ENCODE assay signal across 25 cellular contexts in genomic region chr3:29005862-29006261, GRCh38.
"Had no signal": no experiment of that assay in that cellular context is flagged by ENCODE, and none has a peak within 500 bp of the region (broad histone marks: within the 10 kb centered on the region; RNA-seq: fewer than 3 reads in every experiment).

No MANE protein-coding gene starts in this region.

- H3K79me2 ChIP-seq: parathyroid adenoma had no signal

- DNase-seq: natural killer cell; occipital lobe; ovary; posterior cingulate gyrus; psoas muscle; right cardiac atrium; right lobe of liver; sigmoid colon; small intestine; stimulated activated CD4-positive, alpha-beta T cell treated with anti-CD3 and anti-CD28 coated beads, Interleukin-15, amount 100 ng/mL, for 24 hours; stimulated activated CD4-positive, alpha-beta T cell treated with anti-CD3 and anti-CD28 coated beads, Interleukin-2, amount 100 ng/mL, for 24 hours; stimulated activated CD4-positive, alpha-beta T cell treated with anti-CD3 and anti-CD28 coated beads, Interleukin-2, amount 100 ng/mL, for 48 hours; stimulated activated CD4-positive, alpha-beta T cell treated with anti-CD3 and anti-CD28 coated beads, Interleukin-4, amount 100 ng/mL, for 24 hours; stimulated activated naive B cell treated with anti-CD40 and anti-IgM and Interleukin-4, amounts not matched to agents 10 μg/mL and 1 μg/mL and 100 μg/mL, for 72 hours; stimulated activated naive CD4-positive, alpha-beta T cell treated with Interleukin-2 at 50 U/mL for 16 hours; stomach; thyroid gland; trophoblast cell; upper lobe of left lung had no signal

- H3K4me2 ChIP-seq: neural progenitor cell had no signal

- H3K9ac ChIP-seq: neural progenitor cell, parathyroid adenoma had no signal

- H3K27me3 ChIP-seq: neural progenitor cell, ovary, right lobe of liver, sigmoid colon, stomach, thyroid gland, tibial nerve, upper lobe of left lung, vagina had no signal

- H3K36me3 ChIP-seq: neural progenitor cell, ovary, right lobe of liver, sigmoid colon, stomach, thoracic aorta, thyroid gland, tibial nerve, upper lobe of left lung, vagina had no signal

- H3K9me3 ChIP-seq: ovary, psoas muscle, right lobe of liver, sigmoid colon, stomach, thoracic aorta, thyroid gland, tibial nerve, upper lobe of left lung, vagina had no signal

- H3K4me1 ChIP-seq: parathyroid adenoma, psoas muscle, right lobe of liver, sigmoid colon, stomach, thyroid gland, tibial nerve, upper lobe of left lung, vagina had no signal

- H2AFZ ChIP-seq: neural progenitor cell, parathyroid adenoma had no signal

- H3K27ac ChIP-seq: neural progenitor cell, ovary, parathyroid adenoma, psoas muscle, right lobe of liver, sigmoid colon, stomach, thoracic aorta, thyroid gland, tibial nerve, upper lobe of left lung, vagina had no signal

- FAIRE-seq: small intestine, urothelium cell line had no signal

- H3K4me3 ChIP-seq: neural progenitor cell, ovary, psoas muscle, right lobe of liver, sigmoid colon, stomach, thoracic aorta, thyroid gland, tibial nerve, upper lobe of left lung, vagina had no signal
